23 cellular contexts compared by ENCODE assay signal in the genomic region with DNA sequence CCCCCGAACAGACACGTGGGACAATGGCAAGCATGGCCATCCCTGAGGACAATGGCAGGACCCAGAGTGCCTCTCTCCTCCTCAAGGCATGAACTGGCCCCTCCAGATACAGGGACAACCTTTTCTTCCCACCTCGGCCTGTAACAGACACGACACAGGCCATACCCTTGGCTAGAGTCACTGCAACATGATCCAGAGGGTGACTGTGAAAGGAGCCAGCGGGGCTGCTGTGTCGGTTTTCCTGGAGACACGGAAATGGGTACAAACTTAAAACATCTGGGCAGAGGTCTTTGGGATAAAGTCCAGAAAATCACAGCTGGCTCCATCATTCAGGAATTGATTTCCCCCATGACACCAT. TPM values are rescaled to one million over a fixed set of nuclear protein-coding genes. Genes with fewer than 3 reads are reported as not detected.
DNase-seq lines count a peak whose midpoint lies in the region; ATAC-seq and TF ChIP-seq lines count a peak whose summit lies in the region.
"Had no signal": no experiment of that assay in that cellular context is flagged by ENCODE, and none has a peak within 500 bp of the region (broad histone marks: within the 10 kb centered on the region; RNA-seq: fewer than 3 reads in every experiment).

No MANE protein-coding gene starts in this region.

- POLR2A ChIA-PET in MCF 10A (lab: Yijun Ruan, JAX) (no interaction called here), A673 (lab: Charles Lee; ENCODE audit: low non-redundant PET) (no interaction called here)

- TF ChIP-seq CTCF in breast epithelium (IDR thresholded peaks at IDR 0.05) (no peak), MCF 10A (IDR thresholded peaks at IDR 0.05; ENCODE audit: unreplicated experiment) (no peak), esophagus squamous epithelium (IDR thresholded peaks at IDR 0.05) (no peak), osteocyte (IDR thresholded peaks at IDR 0.05) (no peak), tibial artery (IDR thresholded peaks at IDR 0.05) (no peak), A673 (conservative IDR thresholded peaks at IDR 0.05; ENCODE audit: low read depth, low read length) (no peak)

- H3K27me3 Mint-ChIP-seq in MCF 10A (ENCODE audit: insufficient read depth, unreplicated experiment) (no peaks in the 10 kb centered on the region), osteocyte (ENCODE audit: unreplicated experiment) (no peaks in the 10 kb centered on the region)
- H3K27me3 Mint-ChIP-seq: activated CD4-positive, alpha-beta T cell treated with anti-CD3 and anti-CD28 coated beads, Interleukin-2, amount 10 ng/mL, durations not matched to agents 7 days and 5 days; CD4-positive, alpha-beta memory T cell had no signal

- H3K27ac ChIP-seq in breast epithelium, result peak overlapping the region; percentile 65 to 88
- peak overlapping the region in 3 of 4 donors; percentile 52 to 62 (median 61) for H3K27ac ChIP-seq in esophagus squamous epithelium
- H3K27ac ChIP-seq in tibial artery, result peak overlapping the region; percentile 43 to 66
- no peak overlapping the region for H3K27ac ChIP-seq in A673 (ENCODE audit: low read depth, low read length, poor library complexity, severe bottlenecking)
- H3K27ac ChIP-seq: 22Rv1, foreskin keratinocyte had no signal

- H3K4me3 Mint-ChIP-seq in MCF 10A (ENCODE audit: unreplicated experiment) (no peak overlapping the region), osteocyte (ENCODE audit: unreplicated experiment) (no peak overlapping the region)
- H3K4me3 Mint-ChIP-seq: activated CD4-positive, alpha-beta T cell treated with anti-CD3 and anti-CD28 coated beads, Interleukin-2, amount 10 ng/mL, durations not matched to agents 7 days and 5 days; CD4-positive, alpha-beta memory T cell had no signal

- peaks cover 15% of the 10 kb centered on the region for H3K36me3 Mint-ChIP-seq in MCF 10A (ENCODE audit: insufficient read depth, unreplicated experiment)
- H3K36me3 Mint-ChIP-seq in osteocyte (ENCODE audit: unreplicated experiment), result peaks cover 17% of the 10 kb centered on the region
- H3K36me3 Mint-ChIP-seq: CD4-positive, alpha-beta memory T cell had no signal

- peaks cover 4 to 5% of the 10 kb centered on the region in 2 donors for H3K4me1 ChIP-seq in breast epithelium
- H3K4me1 ChIP-seq in esophagus squamous epithelium, result peaks cover 9 to 76% (median 55%) of the 10 kb centered on the region in 3 donors
- H3K4me1 ChIP-seq in tibial artery, result peaks cover 0 to 95% (median 63%) of the 10 kb centered on the region in 4 donors
- H3K4me1 ChIP-seq in A673 (ENCODE audit: insufficient read depth, low read length, poor library complexity, severe bottlenecking), result no peaks in the 10 kb centered on the region
- H3K4me1 ChIP-seq: foreskin keratinocyte had no signal

- H3K27me3 ChIP-seq in breast epithelium (no peaks in the 10 kb centered on the region), esophagus squamous epithelium (no peaks in the 10 kb centered on the region), tibial artery (no peaks in the 10 kb centered on the region), A673 (replicated peaks; ENCODE audit: insufficient read depth, low read depth, low read length, poor library complexity) (no peaks in the 10 kb centered on the region)
- H3K27me3 ChIP-seq: foreskin keratinocyte, upper lobe of left lung had no signal

- WGBS in esophagus squamous epithelium, 2 donors, result 72% methylated on average over 2 to 7 of the region's 7 CpGs

- H3K36me3 ChIP-seq in breast epithelium (no peaks in the 10 kb centered on the region), esophagus squamous epithelium (peaks cover 0 to 5% (median 0%) of the 10 kb centered on the region in 3 donors), tibial artery (peaks cover 0 to 26% (median 6%) of the 10 kb centered on the region in 3 donors), A673 (ENCODE audit: insufficient read depth, low read length, poor library complexity, severe bottlenecking) (no peaks in the 10 kb centered on the region)

- BruUV-seq in MCF 10A (replicated peaks; lab: Mats Ljungman, UMichigan) (no TSS peak), A673 (replicated peaks; lab: Mats Ljungman, UMichigan) (no TSS peak)

- intact Hi-C loops in breast epithelium (cut with DNase I; ENCODE audit: low total_unique reads), result no loop called here
- intact Hi-C loops in MCF 10A (cut with micrococcal nuclease), result no loop called here
- intact Hi-C loops in esophagus squamous epithelium (cut with DNase I), result no loop called here
- intact Hi-C loops in tibial artery (cut with DNase I; ENCODE audit: low total_unique reads), result no loop called here
- intact Hi-C loops in A673 (cut with micrococcal nuclease; ENCODE audit: unreplicated experiment), result no loop called here

- H3K27ac Mint-ChIP-seq in MCF 10A (ENCODE audit: low read depth, unreplicated experiment), result no peak overlapping the region
- H3K27ac Mint-ChIP-seq in osteocyte (ENCODE audit: unreplicated experiment), result peak overlapping the region; percentile 38
- H3K27ac Mint-ChIP-seq: activated CD4-positive, alpha-beta T cell treated with anti-CD3 and anti-CD28 coated beads, Interleukin-2, amount 10 ng/mL, durations not matched to agents 7 days and 5 days had no signal

- ATAC-seq in HG02852 (IDR thresholded peaks at IDR 0.05; ENCODE audit: unreplicated experiment), result no peak
- no peak for ATAC-seq in HG03442 (IDR thresholded peaks at IDR 0.05; ENCODE audit: unreplicated experiment)
- ATAC-seq: foreskin keratinocyte, HepG2 had no signal

- peak overlapping the region in 1 of 3 donors; percentile 19 for H3K4me3 ChIP-seq in breast epithelium
- no peak overlapping the region for H3K4me3 ChIP-seq in esophagus squamous epithelium
- H3K4me3 ChIP-seq in tibial artery, result no peak overlapping the region
- H3K4me3 ChIP-seq in A673 (ENCODE audit: low read depth, low read length, poor library complexity, severe bottlenecking), result no peak overlapping the region
- H3K4me3 ChIP-seq: upper lobe of left lung had no signal

- no peaks in the 10 kb centered on the region for H3K9me3 ChIP-seq in breast epithelium
- no peaks in the 10 kb centered on the region for H3K9me3 ChIP-seq in esophagus squamous epithelium
- no peaks in the 10 kb centered on the region for H3K9me3 ChIP-seq in tibial artery
- H3K9me3 ChIP-seq in A673 (ENCODE audit: low read depth, low read length, poor library complexity, severe bottlenecking), result no peaks in the 10 kb centered on the region
- H3K9me3 ChIP-seq: upper lobe of left lung had no signal

- CTCF ChIA-PET in MCF 10A (lab: Yijun Ruan, JAX) (no interaction called here), A673 (lab: Charles Lee) (no interaction called here)

- H3K4me1 Mint-ChIP-seq in MCF 10A (ENCODE audit: insufficient read depth, unreplicated experiment), result peaks cover 10% of the 10 kb centered on the region
- H3K4me1 Mint-ChIP-seq in osteocyte (ENCODE audit: unreplicated experiment), result peaks cover 59% of the 10 kb centered on the region

- no peak for DNase-seq in breast epithelium (ENCODE audit: low spot score in 2 of 2)
- no peak for DNase-seq in MCF 10A (ENCODE audit: unreplicated experiment)
- no peak for DNase-seq in esophagus squamous epithelium (lab: John Stamatoyannopoulos, UW)
- no peak for DNase-seq in osteocyte (ENCODE audit: extremely low spot score, unreplicated experiment)
- DNase-seq in tibial artery, result no peak
- DNase-seq in A673 (ENCODE audit: low spot score), result no peak
- DNase-seq: activated CD4-positive, alpha-beta T cell treated with anti-CD3 and anti-CD28 coated beads, Interleukin-2, amount 10 ng/mL, durations not matched to agents 7 days and 5 days; activated naive CD4-positive, alpha-beta T cell treated with anti-CD3 and anti-CD28 coated beads, Interleukin-2, amount 50 U/mL, for 16 hours; caudate nucleus; CD4-positive, alpha-beta memory T cell; foreskin keratinocyte; HCEC 1CT; NCI-H1105 treated with DMSO at 0.1 percent for 48 hours; NCI-H2081 treated with DMSO at 0.1 percent for 48 hours; NCI-H446; Right ventricle myocardium superior; stimulated activated naive CD4-positive, alpha-beta T cell treated with Interleukin-2 at 50 U/mL for 16 hours; T-helper 9 cell; upper lobe of left lung had no signal

- no peak for TF ChIP-seq POLR2A in breast epithelium (IDR thresholded peaks at IDR 0.05)
- TF ChIP-seq POLR2A in esophagus squamous epithelium (IDR thresholded peaks at IDR 0.05), result no peak

- H3K9me3 Mint-ChIP-seq in MCF 10A (ENCODE audit: unreplicated experiment), result no peaks in the 10 kb centered on the region
- H3K9me3 Mint-ChIP-seq in osteocyte (ENCODE audit: unreplicated experiment), result no peaks in the 10 kb centered on the region
- H3K9me3 Mint-ChIP-seq: activated CD4-positive, alpha-beta T cell treated with anti-CD3 and anti-CD28 coated beads, Interleukin-2, amount 10 ng/mL, durations not matched to agents 7 days and 5 days had no signal

RNA-seq across cellular contexts. Expression of a gene that starts 5.4 kb away (rescaled TPM):
- total RNA-seq in breast epithelium (1 to 10 TPM; 1.8 to 7.2 (median 2.6) TPM), MCF 10A (2022) (0.68 and 0.86 TPM in 2 replicates), esophagus squamous epithelium (1 to 10 TPM in 2 of 4 donors, under 1 TPM in 2; 0.42 to 6.9 (median 1.1) TPM), osteocyte (7.3 and 9.2 TPM in 2 replicates), A673 (2021) (1.5 TPM in 2 replicates)
- total RNA-seq: HepG2 had no signal

RNA-seq across cellular contexts. Expression of a gene that starts 27.6 kb away (rescaled TPM):
- 100 to 1,000 TPM in 2 of 3 donors, 10 to 100 TPM in 1; 72.0 to 344 (median 112) TPM for total RNA-seq in breast epithelium
- total RNA-seq in MCF 10A (2022), result 24.8 and 35.1 TPM in 2 replicates
- 100 to 1,000 TPM in 1 of 4 donors, 10 to 100 TPM in 2, 1 to 10 TPM in 1; 6.1 to 154 (median 28.2) TPM for total RNA-seq in esophagus squamous epithelium
- 1,096 and 1,211 TPM in 2 replicates for total RNA-seq in osteocyte
- total RNA-seq in A673 (2021), result 60.5 and 75.3 TPM in 2 replicates

RNA-seq across cellular contexts. Expression of a gene that starts 57.0 kb away (rescaled TPM):
- 10 to 100 TPM; 50.2 to 58.8 (median 55.4) TPM for total RNA-seq in breast epithelium
- total RNA-seq in MCF 10A (2022), result 118 and 119 TPM in 2 replicates
- 10 to 100 TPM; 13.2 to 38.9 (median 22.4) TPM for total RNA-seq in esophagus squamous epithelium
- 56.2 and 66.7 TPM in 2 replicates for total RNA-seq in osteocyte
- total RNA-seq in A673 (2021), result 58.4 and 74.9 TPM in 2 replicates
